ENCODE assay signal across 31 cellular contexts in genomic region chr12:57051011-57051410, GRCh38. TPM values are rescaled to one million over a fixed set of nuclear protein-coding genes. Genes with fewer than 3 reads are reported as not detected.
DNase-seq lines count a peak whose midpoint lies in the region; ATAC-seq, FAIRE-seq and TF ChIP-seq lines count a peak whose summit lies in the region.
"Had no signal": no experiment of that assay in that cellular context is flagged by ENCODE, and none has a peak within 500 bp of the region (broad histone marks: within the 10 kb centered on the region; RNA-seq: fewer than 3 reads in every experiment).

No MANE protein-coding gene starts in this region.

- H3K9me3 ChIP-seq in Peyer's patch, result no peaks in the 10 kb centered on the region
- H3K9me3 ChIP-seq in duodenal mucosa (ENCODE audit: control insufficient read depth in 1 of 2, low read length in 2 of 2), result no peaks in the 10 kb centered on the region
- H3K9me3 ChIP-seq in hepatocyte (ENCODE audit: low read depth), result no peaks in the 10 kb centered on the region
- H3K9me3 ChIP-seq in small intestine (ENCODE audit: control insufficient read depth, low read depth), result no peaks in the 10 kb centered on the region
- H3K9me3 ChIP-seq: A549, BE2C, BLaER1 had no signal

- TF ChIP-seq CTCF in Peyer's patch (IDR thresholded peaks at IDR 0.05) (peak in 1 of 6 experiments; percentile 10), hepatocyte (IDR thresholded peaks at IDR 0.05; ENCODE audit: poor library complexity) (no peak)

- no peak for ATAC-seq in GM18907 (IDR thresholded peaks at IDR 0.05; ENCODE audit: unreplicated experiment)
- no peak for ATAC-seq in HG03520 (IDR thresholded peaks at IDR 0.05; ENCODE audit: unreplicated experiment)
- ATAC-seq: A549, GM12878 had no signal

- H3K9me2 ChIP-seq in hepatocyte (replicated peaks; ENCODE audit: insufficient read depth), result no peaks in the 10 kb centered on the region

- DNase-seq in Peyer's patch, result peak in 1 of 3 donors; percentile 62
- DNase-seq in hepatocyte (ENCODE audit: low spot score), result no peak
- peak; percentile 79 for DNase-seq in small intestine
- DNase-seq in posterior vena cava (ENCODE audit: low spot score), result no peak
- DNase-seq in globus pallidus (ENCODE audit: low spot score), result no peak
- DNase-seq: BE2C; C1 segment of cervical spinal cord; CD4-positive, alpha-beta memory T cell; CD4-positive, CD25-positive, alpha-beta regulatory T cell; CD8-positive, alpha-beta memory T cell; COR-L47; DMS 273 treated with DMSO at 0.1 percent for 48 hours; DMS153; DMS53; DMS79; DND-41; EL; GDM1 had no signal

- peak overlapping the region; percentile 43 to 74 for H3K9ac ChIP-seq in duodenal mucosa (ENCODE audit: low read depth in 1 of 2, low read length in 2 of 2)
- H3K9ac ChIP-seq: BLaER1 had no signal

- no peaks in the 10 kb centered on the region for H4K20me1 ChIP-seq in hepatocyte (ENCODE audit: insufficient read depth, poor library complexity, severe bottlenecking)
- H4K20me1 ChIP-seq: BLaER1 had no signal

- H3K79me2 ChIP-seq in hepatocyte, result peaks cover 2% of the 10 kb centered on the region

- peak overlapping the region in 3 of 4 donors; percentile 66 to 86 (median 84) for H3K27ac ChIP-seq in Peyer's patch
- H3K27ac ChIP-seq in duodenal mucosa (ENCODE audit: low read depth, low read length), result no peak overlapping the region
- no peak overlapping the region for H3K27ac ChIP-seq in hepatocyte
- peak overlapping the region; percentile 48 to 80 for H3K27ac ChIP-seq in small intestine (ENCODE audit: low read depth in 1 of 2, low read length in 1 of 2)
- H3K27ac ChIP-seq: A549, BLaER1 had no signal

- H3K36me3 ChIP-seq in Peyer's patch (peaks cover 0 to 15% (median 0%) of the 10 kb centered on the region in 3 donors), duodenal mucosa (ENCODE audit: control insufficient read depth in 1 of 2, insufficient read depth in 2 of 2, low read length in 2 of 2) (peaks cover 14 to 19% of the 10 kb centered on the region in 2 donors), hepatocyte (replicated peaks; ENCODE audit: insufficient read depth, low read depth) (no peaks in the 10 kb centered on the region), small intestine (ENCODE audit: control insufficient read depth in 2 of 2, insufficient read depth in 2 of 2, low read length in 2 of 2) (no peaks in the 10 kb centered on the region)
- H3K36me3 ChIP-seq: BE2C had no signal

- H3K27me3 ChIP-seq in Peyer's patch, result no peaks in the 10 kb centered on the region
- H3K27me3 ChIP-seq in duodenal mucosa (ENCODE audit: control insufficient read depth in 1 of 2, insufficient read depth in 2 of 2, low read length in 2 of 2), result no peaks in the 10 kb centered on the region
- H3K27me3 ChIP-seq in hepatocyte, result no peaks in the 10 kb centered on the region
- H3K27me3 ChIP-seq in small intestine (ENCODE audit: control insufficient read depth in 2 of 2, insufficient read depth in 2 of 2, low read length in 2 of 2), result no peaks in the 10 kb centered on the region
- H3K27me3 ChIP-seq: BE2C, BLaER1 had no signal

- H3K4me2 ChIP-seq in hepatocyte, result peak overlapping the region; percentile 73
- H3K4me2 ChIP-seq: A549, BLaER1 had no signal

- no peak for FAIRE-seq in small intestine (lab: Jason Lieb, UNC)
- FAIRE-seq: A549, GM12878, GM12892, GM18507, GM19239 had no signal

- intact Hi-C loops in posterior vena cava (cut with DNase I), result no loop called here

- peak in 1 of 2 donors; percentile 29 for TF ChIP-seq POLR2A in Peyer's patch (IDR thresholded peaks at IDR 0.05)

- H3K4me1 ChIP-seq in Peyer's patch (peaks cover 0 to 22% (median 3%) of the 10 kb centered on the region in 4 donors), duodenal mucosa (ENCODE audit: control insufficient read depth in 1 of 2, insufficient read depth in 2 of 2, low read length in 2 of 2) (peaks cover 24 to 27% of the 10 kb centered on the region in 2 donors), hepatocyte (ENCODE audit: insufficient read depth) (no peaks in the 10 kb centered on the region), small intestine (ENCODE audit: control insufficient read depth in 2 of 2, insufficient read depth in 1 of 2, low read depth in 1 of 2, low read length in 1 of 2) (peaks cover 0 to 8% of the 10 kb centered on the region in 2 donors)
- H3K4me1 ChIP-seq: BE2C had no signal

- 97% methylated on average over 1 of the region's 1 CpG for WGBS in hepatocyte (ENCODE audit: low lambda C conversion rate, missing lambda C conversion rate)
- WGBS in small intestine, 3 donors, result 26 to 68% (median 53%) methylated on average over 1 of the region's 1 CpG

- H3K4me3 ChIP-seq in Peyer's patch, result peak overlapping the region in 3 of 4 donors; percentile 1 to 58 (median 55)
- peak overlapping the region; percentile 88 to 93 for H3K4me3 ChIP-seq in duodenal mucosa (ENCODE audit: low read depth in 1 of 2, low read length in 2 of 2)
- no peak overlapping the region for H3K4me3 ChIP-seq in hepatocyte
- peak overlapping the region in 1 of 2 donors; percentile 66 for H3K4me3 ChIP-seq in small intestine (ENCODE audit: low read depth in 1 of 2, low read length in 2 of 2)
- H3K4me3 ChIP-seq: A549, BLaER1, GM12878 had no signal

- no peak overlapping the region for H2AFZ ChIP-seq in hepatocyte

RNA-seq across cellular contexts. Expression of gene MYO1A, which starts 1.1 kb away (rescaled TPM):
- total RNA-seq in Peyer's patch, result 1,000 to 10,000 TPM in 1 of 4 donors, 100 to 1,000 TPM in 2, 10 to 100 TPM in 1; 94.1 to 1,001 (median 802) TPM
- total RNA-seq in hepatocyte, result 28.3 and 29.2 TPM in 2 replicates
- 23.8 and 25.2 TPM in 2 replicates for polyA plus RNA-seq in hepatocyte
- polyA plus RNA-seq in small intestine, result 100 to 1,000 TPM; 202 to 971 (median 775) TPM
- total RNA-seq in posterior vena cava, result 1 to 10 TPM in 1 of 2 donors, under 1 TPM in 1; 0.28 to 1.0 TPM
- total RNA-seq: A172, Daoy, G401 had no signal
- polyA plus RNA-seq: CD4-positive, alpha-beta memory T cell had no signal

RNA-seq across cellular contexts. Expression of gene NEMP1, which starts 27.6 kb away (rescaled TPM):
- total RNA-seq in Peyer's patch, result 10 to 100 TPM in 1 of 4 donors, 1 to 10 TPM in 3; 4.6 to 11.6 (median 5.7) TPM
- 8.3 and 9.3 TPM in 2 replicates for total RNA-seq in hepatocyte
- polyA plus RNA-seq in hepatocyte, result 3.0 and 6.2 TPM in 2 replicates
- 1 to 10 TPM in 1 of 3 donors, under 1 TPM in 2; 0.45 to 3.6 (median 0.54) TPM for polyA plus RNA-seq in small intestine
- 10 to 100 TPM in 1 of 2 donors, 1 to 10 TPM in 1; 8.8 to 12.4 TPM for total RNA-seq in posterior vena cava

RNA-seq across cellular contexts. Expression of gene TAC3, which starts 34.7 kb away (rescaled TPM):
- total RNA-seq in Peyer's patch (10 to 100 TPM in 1 of 4 donors, 1 to 10 TPM in 2, not detected in 1; 9.6 to 13.8 (median 9.9) TPM), hepatocyte (13.0 and 18.1 TPM in 2 replicates), posterior vena cava (under 1 TPM in 1 of 2 donors, not detected in 1; 0.33 TPM)
- polyA plus RNA-seq in hepatocyte (113 and 167 TPM in 2 replicates), small intestine (1 to 10 TPM; 3.4 to 8.9 (median 6.0) TPM)
- total RNA-seq: A172; CD4-positive, alpha-beta memory T cell; CD4-positive, CD25-positive, alpha-beta regulatory T cell; CD8-positive, alpha-beta memory T cell; GM12878 had no signal
- polyA plus RNA-seq: CD14-positive monocyte; CD4-positive, CD25-positive, alpha-beta regulatory T cell; CD8-positive, alpha-beta memory T cell had no signal

RNA-seq across cellular contexts. Expression of gene NAB2, which starts 37.9 kb away (rescaled TPM):
- total RNA-seq in Peyer's patch (10 to 100 TPM in 2 of 4 donors, 1 to 10 TPM in 2; 7.4 to 17.0 (median 10.3) TPM), hepatocyte (21.9 and 24.8 TPM in 2 replicates), posterior vena cava (10 to 100 TPM; 27.0 to 36.3 TPM)
- polyA plus RNA-seq in hepatocyte (12.3 and 12.9 TPM in 2 replicates), small intestine (10 to 100 TPM; 11.4 to 21.2 (median 14.9) TPM)

RNA-seq across cellular contexts. Expression of gene ZBTB39, which starts 44.7 kb away (rescaled TPM):
- 1 to 10 TPM; 3.2 to 9.1 (median 5.5) TPM for total RNA-seq in Peyer's patch
- total RNA-seq in hepatocyte, result 6.4 and 6.5 TPM in 2 replicates
- 1.8 and 2.0 TPM in 2 replicates for polyA plus RNA-seq in hepatocyte
- 1 to 10 TPM in 2 of 3 donors, under 1 TPM in 1; 0.81 to 2.6 (median 1.1) TPM for polyA plus RNA-seq in small intestine
- total RNA-seq in posterior vena cava, result 1 to 10 TPM; 4.8 to 5.6 TPM

Comparison
In these comparisons a context has a peak if more than half of its experiments do, and no peak if none do; other contexts are left out.
1. H3K27ac ChIP-seq: peak in Peyer's patch (3 of 4) and small intestine (2 of 2); none in duodenal mucosa (single experiment) and hepatocyte (single experiment).
2. RNA of gene MYO1A, which starts 1.1 kb away (total RNA-seq): 94.1 to 1,001 TPM in Peyer's patch and 28.3 to 29.2 TPM in hepatocyte; 0.28 to 1.0 TPM in posterior vena cava; every median in the first group is over 10 times any median in the second.